In genomic region chr2:130341562-130342019, GRCh38 we compare ENCODE assay signal across 8 cellular contexts. TPM values are rescaled to one million over a fixed set of nuclear protein-coding genes. Genes with fewer than 3 reads are reported as not detected.
DNase-seq lines count a peak whose midpoint lies in the region; ATAC-seq and TF ChIP-seq lines count a peak whose summit lies in the region.

No MANE protein-coding gene starts in this region.

- TF ChIP-seq POLR2A in body of pancreas (IDR thresholded peaks at IDR 0.05), result no peak
- no peak for TF ChIP-seq POLR2A in right lobe of liver (IDR thresholded peaks at IDR 0.05)
- TF ChIP-seq POLR2A in upper lobe of left lung (IDR thresholded peaks at IDR 0.05), result no peak

- H3K9me3 ChIP-seq in MG63 (no peaks in the 10 kb centered on the region), body of pancreas (no peaks in the 10 kb centered on the region), right lobe of liver (no peaks in the 10 kb centered on the region), upper lobe of left lung (no peaks in the 10 kb centered on the region)

- DNase-seq in AG20443 (ENCODE audit: low spot score) (peak; percentile 19), MG63 (no peak), body of pancreas (peak in 1 of 4 donors; percentile 41), right lobe of liver (no peak), upper lobe of left lung (peak in 1 of 2 donors; percentile 61), GM19240 (ENCODE audit: insufficient read length, low spot score) (no peak), NCI-H2029 treated with DMSO at 0.1 percent for 48 hours (lab: John Stamatoyannopoulos, UW) (no peak)

- peaks cover 31% of the 10 kb centered on the region for H3K4me1 ChIP-seq in body of pancreas
- peaks cover 0 to 13% (median 5%) of the 10 kb centered on the region in 4 donors for H3K4me1 ChIP-seq in right lobe of liver
- H3K4me1 ChIP-seq in upper lobe of left lung, result peaks cover 17 to 26% (median 20%) of the 10 kb centered on the region in 4 donors

- no peak for TF ChIP-seq EP300 in upper lobe of left lung (IDR thresholded peaks at IDR 0.05)

- H3K27me3 ChIP-seq in MG63 (no peaks in the 10 kb centered on the region), body of pancreas (no peaks in the 10 kb centered on the region), right lobe of liver (no peaks in the 10 kb centered on the region), upper lobe of left lung (no peaks in the 10 kb centered on the region)

- 2 to 4% methylated on average over 6 to 23 of the region's 24 CpGs for WGBS in body of pancreas, 2 donors
- 4% methylated on average over 6 of the region's 24 CpGs for WGBS in right lobe of liver (ENCODE audit: insufficient coverage, low coverage, low lambda C conversion rate, missing lambda C conversion rate)
- 2 to 4% methylated on average over 5 to 19 of the region's 24 CpGs for WGBS in upper lobe of left lung, 2 donors

- intact Hi-C loops in body of pancreas (cut with DNase I), result loop anchor here (5.0 kb wide), 1 partner anchor 159 kb away; the partner anchor contains the start of genes MZT2B and SMPD4
- intact Hi-C loops in right lobe of liver (cut with DNase I), result no loop called here

- H3K36me3 ChIP-seq in MG63 (peaks cover 30% of the 10 kb centered on the region), body of pancreas (replicated peaks in 1 of 2; ENCODE audit: insufficient read depth in 1 of 2, low read depth in 2 of 2) (peaks cover 0 to 24% of the 10 kb centered on the region in 2 donors), right lobe of liver (peaks cover 0 to 32% (median 15%) of the 10 kb centered on the region in 4 donors), upper lobe of left lung (peaks cover 26 to 44% (median 32%) of the 10 kb centered on the region in 4 donors)

- H3K4me3 ChIP-seq in MG63 (peak overlapping the region; percentile 75), body of pancreas (peak overlapping the region; percentile 31 to 81), right lobe of liver (peak overlapping the region; percentile 73 to 88 (median 87)), upper lobe of left lung (peak overlapping the region; percentile 69 to 89 (median 76))

- H3K27ac ChIP-seq in body of pancreas (peak overlapping the region; percentile 87 to 91 (median 89)), right lobe of liver (peak overlapping the region; percentile 39 to 73 (median 39)), upper lobe of left lung (peak overlapping the region; percentile 86 to 94 (median 90))

- ATAC-seq in GM19438 (IDR thresholded peaks at IDR 0.05; ENCODE audit: low read depth, unreplicated experiment) (peak; percentile 2), body of pancreas (no peak), right lobe of liver (peak; percentile 0 to 10 (median 2)), upper lobe of left lung (ENCODE audit: low FRiP score in 2 of 2) (no peak)

- no peak for TF ChIP-seq CTCF in body of pancreas (IDR thresholded peaks at IDR 0.05)
- no peak for TF ChIP-seq CTCF in right lobe of liver (IDR thresholded peaks at IDR 0.05)
- TF ChIP-seq CTCF in upper lobe of left lung (IDR thresholded peaks at IDR 0.05), result no peak

RNA-seq across cellular contexts. Expression of gene IMP4, which starts 1.1 kb away (rescaled TPM):
- total RNA-seq in MG63 (2014; rRNA removed; shearing (Covaris generic); ENCODE audit: low replicate concordance), result 115 and 179 TPM in 2 replicates
- total RNA-seq in body of pancreas (10 to 100 TPM; 77.5 to 78.1 TPM), right lobe of liver (100 to 1,000 TPM in 2 of 6 experiments, 10 to 100 TPM in 4; 43.1 to 136 (median 56.7) TPM), upper lobe of left lung (100 to 1,000 TPM in 2 of 6 donors, 10 to 100 TPM in 4; 45.6 to 118 (median 63.0) TPM)

RNA-seq across cellular contexts. Expression of gene PTPN18, which starts 14.3 kb away (rescaled TPM):
- 8.4 and 66.1 TPM in 2 replicates for total RNA-seq in MG63 (2014; rRNA removed; shearing (Covaris generic); ENCODE audit: low replicate concordance)
- total RNA-seq in body of pancreas (100 to 1,000 TPM in 1 of 2 donors, 10 to 100 TPM in 1; 61.7 to 156 TPM), right lobe of liver (10 to 100 TPM; 25.6 to 43.5 (median 30.3) TPM), upper lobe of left lung (100 to 1,000 TPM in 2 of 6 donors, 10 to 100 TPM in 4; 59.0 to 156 (median 89.4) TPM)

Comparison
In these comparisons a context has a peak if more than half of its experiments do, and no peak if none do; other contexts are left out.
1. ATAC-seq: peak in GM19438 (single experiment) and right lobe of liver (4 of 4); none in body of pancreas (single experiment) and upper lobe of left lung (0 of 2).
2. H3K27ac ChIP-seq: peak in every context shown above with its lines; median percentile 90 in upper lobe of left lung; 89 in body of pancreas; 39 in right lobe of liver.
3. Peak in every context shown above with its lines, with median percentiles within 50 percentile points of each other: H3K4me3 ChIP-seq.